In genomic region chr2:85996591-85996990, GRCh38 we compare ENCODE assay signal across 1 cellular context.
TF ChIP-seq lines count a peak whose summit lies in the region.

No MANE protein-coding gene starts in this region.

TF ChIP-seq in IMR-90, 13 proteins besides CTCF, POLR2A, EP300 and RAD21 (continued from another document):
- TF ChIP-seq USF2 (IDR thresholded peaks at IDR 0.05; ENCODE audit: low read depth, low read length): no peak
- no peak for TF ChIP-seq MXI1 (IDR thresholded peaks at IDR 0.05; ENCODE audit: borderline replicate concordance, low read depth, low read length)
- TF ChIP-seq NFE2L2 (IDR thresholded peaks at IDR 0.05; ENCODE audit: low read depth, low read length): no peak
